In genomic region chr19:19751846-19752245, GRCh38 we compare ENCODE assay signal across 20 cellular contexts.
"Had no signal": no experiment of that assay in that cellular context is flagged by ENCODE, and none has a peak within 500 bp of the region (broad histone marks: within the 10 kb centered on the region; RNA-seq: fewer than 3 reads in every experiment).

No MANE protein-coding gene starts in this region.

- DNase-seq: activated CD4-positive, alpha-beta T cell treated with anti-CD3 and anti-CD28 coated beads for 48 hours; activated CD4-positive, alpha-beta T cell treated with anti-CD3 and anti-CD28 coated beads, Interleukin-2, amount 50 U/mL, for 48 hours; activated naive CD4-positive, alpha-beta T cell treated with Interleukin-2 at 50 U/mL for 16 hours; activated naive CD8-positive, alpha-beta T cell treated with anti-CD3 and anti-CD28 coated beads, Interleukin-2, amount 50 U/mL, for 24 hours; activated T-cell treated with anti-CD3 and anti-CD28 coated beads, Interleukin-2, amount 50 U/mL, for 4 hours; amniotic stem cell; MG63; NCI-H1105; NCI-H1436; NCI-H1694 treated with DMSO at 0.1 percent for 48 hours; NCI-H2081; NCI-H446; NCI-H524; PC-3; SHP77 had no signal

- H3K36me3 Mint-ChIP-seq: activated naive CD4-positive, alpha-beta T cell treated with anti-CD3 and anti-CD28 coated beads, Interleukin-2, amount 50 U/mL, for 72 hours had no signal

- H3K9me3 ChIP-seq: ascending aorta, body of pancreas had no signal

- H3K9me3 Mint-ChIP-seq: activated naive CD4-positive, alpha-beta T cell treated with anti-CD3 and anti-CD28 coated beads, Interleukin-2, amount 50 U/mL, for 72 hours; activated naive CD8-positive, alpha-beta T cell treated with anti-CD3 and anti-CD28 coated beads, Interleukin-2, amount 50 U/mL, for 24 hours; activated T-cell treated with anti-CD3 and anti-CD28 coated beads, Interleukin-2, amount 50 U/mL, for 4 hours had no signal

- H3K4me1 Mint-ChIP-seq: activated naive CD8-positive, alpha-beta T cell treated with anti-CD3 and anti-CD28 coated beads, Interleukin-2, amount 50 U/mL, for 24 hours had no signal

- H3K27ac ChIP-seq: ascending aorta, body of pancreas had no signal

- H3K36me3 ChIP-seq: ascending aorta, MG63 had no signal

- H3K27me3 Mint-ChIP-seq: activated naive CD8-positive, alpha-beta T cell treated with anti-CD3 and anti-CD28 coated beads, Interleukin-2, amount 50 U/mL, for 24 hours had no signal

- H3K27ac Mint-ChIP-seq: activated naive CD4-positive, alpha-beta T cell treated with anti-CD3 and anti-CD28 coated beads, Interleukin-2, amount 50 U/mL, for 72 hours; activated naive CD8-positive, alpha-beta T cell treated with anti-CD3 and anti-CD28 coated beads, Interleukin-2, amount 50 U/mL, for 24 hours; T-helper 1 cell treated with Interleukin-12 subunit alpha and Interleukin-12 subunit beta and Interleukin-4 antibody, amounts not matched to agents 30 μg/mL and 1 μg/mL, for 36 hours had no signal

- ATAC-seq: activated CD4-positive, CD25-positive, alpha-beta regulatory T cell treated with anti-CD3 and anti-CD28 coated beads, Interleukin-2, amount 50 U/mL, for 24 hours; activated naive CD4-positive, alpha-beta T cell treated with anti-CD3 and anti-CD28 coated beads, Interleukin-2, amount 50 U/mL, for 72 hours; activated naive CD8-positive, alpha-beta T cell treated with anti-CD3 and anti-CD28 coated beads, Interleukin-2, amount 50 U/mL, for 24 hours; activated T-cell treated with anti-CD3 and anti-CD28 coated beads, Interleukin-2, amount 50 U/mL, for 4 hours; body of pancreas; PC-3 had no signal

- H3K27me3 ChIP-seq: ascending aorta, body of pancreas, MG63 had no signal

- H3K4me3 Mint-ChIP-seq: activated naive CD8-positive, alpha-beta T cell treated with anti-CD3 and anti-CD28 coated beads, Interleukin-2, amount 50 U/mL, for 24 hours; activated T-cell treated with anti-CD3 and anti-CD28 coated beads, Interleukin-2, amount 50 U/mL, for 4 hours; T-helper 1 cell treated with Interleukin-12 subunit alpha and Interleukin-12 subunit beta and Interleukin-4 antibody, amounts not matched to agents 30 μg/mL and 1 μg/mL, for 36 hours had no signal

- H3K4me1 ChIP-seq: ascending aorta, body of pancreas had no signal

- H3K4me3 ChIP-seq: ascending aorta, body of pancreas, MG63 had no signal
